Comparison of ENCODE assay signal across 3 cellular contexts in genomic region chr1:148768541-148768940, GRCh38. TPM values are rescaled to one million over a fixed set of nuclear protein-coding genes. Genes with fewer than 3 reads are reported as not detected.
"Had no signal": no experiment of that assay in that cellular context is flagged by ENCODE, and none has a peak within 500 bp of the region (broad histone marks: within the 10 kb centered on the region; RNA-seq: fewer than 3 reads in every experiment).

No MANE protein-coding gene starts in this region.

RNA-seq across cellular contexts. Expression of gene NUDT4B, which starts 20.0 kb away (rescaled TPM):
- total RNA-seq: endothelial cell of umbilical vein, kidney, left ventricle myocardium inferior had no signal
